In the genomic region with DNA sequence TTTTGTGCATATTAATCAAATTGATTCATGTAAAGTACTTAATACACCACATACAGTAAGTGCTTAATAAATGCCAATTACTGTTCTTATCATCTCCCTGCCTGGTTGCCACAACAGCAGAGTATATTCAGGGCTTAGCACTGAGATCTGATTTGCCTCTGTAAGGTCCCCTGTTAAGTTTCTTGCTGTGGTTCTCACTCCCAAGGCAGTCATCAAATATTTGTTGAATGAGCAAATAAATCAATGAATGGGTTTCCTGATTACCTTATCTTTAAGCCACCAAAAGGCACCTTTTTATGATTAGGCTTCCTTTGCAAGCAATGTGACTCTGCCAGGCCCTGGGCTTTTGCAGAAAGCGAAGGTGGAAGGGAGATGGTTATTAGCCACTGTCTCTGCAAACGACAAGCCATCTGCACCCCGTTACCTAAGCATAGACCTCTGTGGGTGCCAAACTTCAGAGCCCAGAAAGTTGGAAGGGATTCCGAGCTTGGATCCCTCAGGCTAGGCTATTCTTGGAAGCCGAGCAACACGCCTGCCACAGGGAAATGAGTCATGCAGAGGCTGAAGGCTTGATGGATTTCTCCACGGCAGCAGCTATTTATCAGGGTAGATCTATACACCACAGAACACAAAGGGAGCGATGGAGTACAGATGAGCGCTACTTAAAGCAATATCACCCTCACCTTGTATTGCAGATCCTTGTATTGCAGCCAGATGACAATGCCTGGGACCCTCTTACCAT, we compare ENCODE assay signal across 9 cellular contexts.
DNase-seq lines count a peak whose midpoint lies in the region; ATAC-seq and TF ChIP-seq lines count a peak whose summit lies in the region.
"Had no signal": no experiment of that assay in that cellular context is flagged by ENCODE, and none has a peak within 500 bp of the region (broad histone marks: within the 10 kb centered on the region; RNA-seq: fewer than 3 reads in every experiment).

No MANE protein-coding gene starts in this region.

- intact Hi-C loops in CD8-positive, alpha-beta T cell (cut with DNase I, micrococcal nuclease): no loop called here

- H3K4me3 ChIP-seq in epithelial cell of esophagus (ENCODE audit: low read length) (no peak overlapping the region), mesodermal cell (ENCODE audit: extremely low read depth, insufficient read depth, low read length, poor library complexity, severe bottlenecking) (no peak overlapping the region)
- H3K4me3 ChIP-seq in CD8-positive, alpha-beta T cell (ENCODE audit: low read depth, low read length): no peak overlapping the region
- H3K4me3 ChIP-seq: mucosa of descending colon had no signal

- 45% methylated on average over 6 to 7 of the region's 9 CpGs for WGBS in mesodermal cell (ENCODE audit: insufficient coverage in 2 of 2), 2 experiments

- H3K27me3 Mint-ChIP-seq in CD8-positive, alpha-beta T cell (ENCODE audit: low read depth): no peaks in the 10 kb centered on the region

- H3K36me3 Mint-ChIP-seq in CD8-positive, alpha-beta T cell: no peaks in the 10 kb centered on the region

- no peaks in the 10 kb centered on the region for H3K36me3 ChIP-seq in mesodermal cell (ENCODE audit: control insufficient read depth, insufficient read depth, low read length)
- no peaks in the 10 kb centered on the region for H3K36me3 ChIP-seq in CD8-positive, alpha-beta T cell (ENCODE audit: insufficient read depth, low read length)

- CTCF ChIA-PET in CD8-positive, alpha-beta T cell (lab: Charles Lee): no interaction called here

- POLR2A ChIA-PET in CD8-positive, alpha-beta T cell (lab: Charles Lee): no interaction called here

- TF ChIP-seq CTCF in epithelial cell of esophagus (IDR thresholded peaks at IDR 0.05; ENCODE audit: insufficient read depth, low read depth, low read length, missing control alignments): no peak
- no peak for TF ChIP-seq CTCF in CD8-positive, alpha-beta T cell (IDR thresholded peaks at IDR 0.05)

- no peaks in the 10 kb centered on the region for H3K27me3 ChIP-seq in CD8-positive, alpha-beta T cell (ENCODE audit: insufficient read depth, low read length)

- no peaks in the 10 kb centered on the region for H3K9me3 Mint-ChIP-seq in CD8-positive, alpha-beta T cell

- no peak for TF ChIP-seq POLR2A in GM18505 (IDR thresholded peaks at IDR 0.05; ENCODE audit: borderline replicate concordance, extremely low read depth, insufficient read depth, insufficient read length)

- no peak for ATAC-seq in CD8-positive, alpha-beta T cell
- no peak for ATAC-seq in GM18505 (IDR thresholded peaks at IDR 0.05; ENCODE audit: unreplicated experiment)
- ATAC-seq in HG02970 (IDR thresholded peaks at IDR 0.05; ENCODE audit: low FRiP score, unreplicated experiment): no peak
- ATAC-seq: mucosa of descending colon had no signal

- H3K4me1 ChIP-seq in mesodermal cell (ENCODE audit: control insufficient read depth, insufficient read depth, low read length, poor library complexity, severe bottlenecking): peaks cover 38% of the 10 kb centered on the region
- no peaks in the 10 kb centered on the region for H3K4me1 ChIP-seq in CD8-positive, alpha-beta T cell (ENCODE audit: insufficient read depth, low read length)

- DNase-seq in A172 (ENCODE audit: low spot score) (peak; percentile 67), OCI-M1 (lab: John Stamatoyannopoulos, UW) (peak; percentile 6), epithelial cell of esophagus (ENCODE audit: low read depth) (peak; percentile 27), glomerular visceral epithelial cell (ENCODE audit: extremely low spot score) (no peak)
- no peak for DNase-seq in CD8-positive, alpha-beta T cell

- H3K4me1 Mint-ChIP-seq in CD8-positive, alpha-beta T cell (ENCODE audit: low read depth): no peaks in the 10 kb centered on the region

- peaks cover 4% of the 10 kb centered on the region for H3K9me3 ChIP-seq in mesodermal cell (ENCODE audit: control insufficient read depth, low read length)
- H3K9me3 ChIP-seq in CD8-positive, alpha-beta T cell (ENCODE audit: low read length): no peaks in the 10 kb centered on the region
- H3K9me3 ChIP-seq: mucosa of descending colon had no signal

- H3K4me3 Mint-ChIP-seq in CD8-positive, alpha-beta T cell: no peak overlapping the region

- H3K27ac ChIP-seq in mesodermal cell (ENCODE audit: low read depth, low read length, severe bottlenecking): peak overlapping the region; percentile 94
- no peak overlapping the region for H3K27ac ChIP-seq in CD8-positive, alpha-beta T cell (ENCODE audit: low read depth, low read length)

- H3K27ac Mint-ChIP-seq in CD8-positive, alpha-beta T cell: no peak overlapping the region

Comparison
In these comparisons a context has a peak if more than half of its experiments do, and no peak if none do; other contexts are left out.
1. DNase-seq: peak in A172 (single experiment), OCI-M1 (single experiment) and epithelial cell of esophagus (single experiment); none in CD8-positive, alpha-beta T cell (0 of 7) and glomerular visceral epithelial cell (single experiment).